Comparison of ENCODE assay signal across 16 cellular contexts in the genomic region with DNA sequence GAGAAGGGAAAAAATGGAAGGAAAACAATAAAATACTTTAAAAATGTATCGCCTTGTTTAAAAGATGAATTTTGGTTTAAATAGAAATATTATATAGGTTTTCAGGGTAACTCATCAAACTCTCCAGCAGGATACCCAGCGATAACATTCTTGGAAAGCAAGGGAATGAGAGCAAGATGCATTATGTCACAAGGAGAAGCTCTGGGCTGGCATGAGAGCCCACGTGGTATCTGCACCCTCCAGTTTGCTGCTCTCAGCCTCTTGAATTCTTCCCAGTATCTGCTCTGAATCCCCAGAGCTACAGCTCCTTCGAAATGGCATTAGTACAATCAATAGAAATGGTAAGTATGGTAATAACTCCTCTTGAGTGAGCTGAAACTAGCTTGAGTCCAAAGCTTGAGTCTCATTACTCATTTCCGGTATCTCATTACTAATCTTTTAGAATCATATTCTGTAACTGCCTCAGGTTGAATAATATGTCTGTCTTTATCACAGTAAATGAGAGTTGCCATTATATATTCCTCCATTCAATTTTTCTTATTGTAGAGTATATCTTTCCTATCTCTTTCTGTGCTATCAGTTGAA. TPM values are rescaled to one million over a fixed set of nuclear protein-coding genes. Genes with fewer than 3 reads are reported as not detected.
DNase-seq lines count a peak whose midpoint lies in the region; ATAC-seq, FAIRE-seq and TF ChIP-seq lines count a peak whose summit lies in the region.
"Had no signal": no experiment of that assay in that cellular context is flagged by ENCODE, and none has a peak within 500 bp of the region (broad histone marks: within the 10 kb centered on the region; RNA-seq: fewer than 3 reads in every experiment).

No MANE protein-coding gene starts in this region.

- no peak overlapping the region for H3K4me2 ChIP-seq in astrocyte (ENCODE audit: low read length)

- TF ChIP-seq POLR2A in heart left ventricle (IDR thresholded peaks at IDR 0.05), result no peak
- no peak for TF ChIP-seq POLR2A in gastrocnemius medialis (IDR thresholded peaks at IDR 0.05)

- H3K4me1 ChIP-seq in heart left ventricle, result peaks cover 0 to 43% (median 9%) of the 10 kb centered on the region in 12 donors
- peaks cover 29% of the 10 kb centered on the region for H3K4me1 ChIP-seq in astrocyte (ENCODE audit: insufficient read depth, low read length)
- H3K4me1 ChIP-seq in gastrocnemius medialis, result peaks cover 0 to 28% of the 10 kb centered on the region in 2 donors

- ATAC-seq in heart left ventricle (no peak), left ventricle myocardium superior (no peak), gastrocnemius medialis (no peak), HG03571 (IDR thresholded peaks at IDR 0.05; ENCODE audit: unreplicated experiment) (no peak)

- no peak overlapping the region for H2AFZ ChIP-seq in astrocyte (ENCODE audit: low read depth, low read length)

- H3K4me3 Mint-ChIP-seq in astrocyte (ENCODE audit: unreplicated experiment), result no peak overlapping the region
- H3K4me3 Mint-ChIP-seq: activated naive CD4-positive, alpha-beta T cell treated with anti-CD3 and anti-CD28 coated beads for 36 hours; CD4-positive, alpha-beta memory T cell had no signal

- TF ChIP-seq CTCF in heart left ventricle (IDR thresholded peaks at IDR 0.05) (no peak), astrocyte (IDR thresholded peaks at IDR 0.05; ENCODE audit: insufficient read depth, low read depth, low read length) (no peak), gastrocnemius medialis (IDR thresholded peaks at IDR 0.05 in 4 of 5, conservative IDR thresholded peaks at IDR 0.05 in 1 of 5) (no peak)

- no peaks in the 10 kb centered on the region for H3K36me3 ChIP-seq in heart left ventricle
- H3K36me3 ChIP-seq in astrocyte (ENCODE audit: insufficient read depth, low read length), result no peaks in the 10 kb centered on the region
- no peaks in the 10 kb centered on the region for H3K36me3 ChIP-seq in gastrocnemius medialis
- H3K36me3 ChIP-seq: stomach had no signal

- H3K4me3 ChIP-seq in heart left ventricle (peak overlapping the region in 3 of 12 donors; percentile 17 to 24 (median 19)), astrocyte (ENCODE audit: insufficient read depth, low read depth, low read length) (no peak overlapping the region), gastrocnemius medialis (no peak overlapping the region)
- H3K4me3 ChIP-seq: stomach had no signal

- no peak overlapping the region for H3K27ac Mint-ChIP-seq in astrocyte (ENCODE audit: unreplicated experiment)
- H3K27ac Mint-ChIP-seq: activated naive CD4-positive, alpha-beta T cell treated with anti-CD3 and anti-CD28 coated beads for 36 hours; CD4-positive, alpha-beta memory T cell had no signal

- H3K27me3 Mint-ChIP-seq in astrocyte (ENCODE audit: low read depth, unreplicated experiment), result peaks cover 6% of the 10 kb centered on the region

- peaks cover 17% of the 10 kb centered on the region for H3K4me1 Mint-ChIP-seq in astrocyte (ENCODE audit: low read depth, unreplicated experiment)

- H3K9me3 ChIP-seq in heart left ventricle (no peaks in the 10 kb centered on the region), astrocyte (ENCODE audit: insufficient read depth, low read depth, low read length) (no peaks in the 10 kb centered on the region), gastrocnemius medialis (no peaks in the 10 kb centered on the region)
- H3K9me3 ChIP-seq: stomach had no signal

- H3K27ac ChIP-seq in heart left ventricle (peak overlapping the region in 9 of 12 donors; percentile 9 to 91 (median 64)), astrocyte (ENCODE audit: low read depth, low read length) (no peak overlapping the region), gastrocnemius medialis (peak overlapping the region in 3 of 4 donors; percentile 22 to 57 (median 27))
- H3K27ac ChIP-seq: stomach had no signal

- no peaks in the 10 kb centered on the region for H3K9me3 Mint-ChIP-seq in astrocyte (ENCODE audit: unreplicated experiment)
- H3K9me3 Mint-ChIP-seq: activated naive CD4-positive, alpha-beta T cell treated with anti-CD3 and anti-CD28 coated beads for 36 hours; CD4-positive, alpha-beta memory T cell had no signal

- H4K20me1 ChIP-seq in astrocyte (ENCODE audit: insufficient read depth, low read length), result no peaks in the 10 kb centered on the region

- in situ Hi-C loops in gastrocnemius medialis (cut with MboI; ENCODE audit: low sequenced_read_pairs in 4 of 4), result loop anchor here in 2 of 4 donors (10.0 kb wide), 2 partner anchors 47 to 267 kb away; no protein-coding TSS in a partner anchor

- H3K36me3 Mint-ChIP-seq in astrocyte (ENCODE audit: low read depth, unreplicated experiment), result no peaks in the 10 kb centered on the region

- H3K79me2 ChIP-seq in astrocyte (ENCODE audit: insufficient read depth, low read length), result no peaks in the 10 kb centered on the region

- no peak for FAIRE-seq in astrocyte (lab: Jason Lieb, UNC)

- DNase-seq in heart left ventricle (no peak), left ventricle myocardium superior (no peak), M059J (ENCODE audit: low read depth) (peak; percentile 65), astrocyte (ENCODE audit: low read depth) (peak; percentile 26), gastrocnemius medialis (no peak), T-helper 9 cell (no peak), hepatic stellate cell (ENCODE audit: low spot score) (no peak)
- DNase-seq: activated CD4-positive, alpha-beta T cell treated with anti-CD3 and anti-CD28 coated beads for 48 hours; activated naive CD4-positive, alpha-beta T cell treated with anti-CD3 and anti-CD28 coated beads for 36 hours; activated T-cell treated with anti-CD3 and anti-CD28 coated beads for 4 hours; CD4-positive, alpha-beta memory T cell; cortex of kidney; MV-4-11; SHP77; stomach had no signal

- H3K27me3 ChIP-seq in heart left ventricle, result no peaks in the 10 kb centered on the region
- peaks cover 5% of the 10 kb centered on the region for H3K27me3 ChIP-seq in astrocyte (ENCODE audit: insufficient read depth, low read length)
- no peaks in the 10 kb centered on the region for H3K27me3 ChIP-seq in gastrocnemius medialis

- no peak overlapping the region for H3K9ac ChIP-seq in astrocyte (ENCODE audit: low read length)

- 52 to 59% (median 56%) methylated on average over 5 of the region's 5 CpGs for WGBS in heart left ventricle, 4 donors

- intact Hi-C loops in heart left ventricle (cut with DNase I), result loop anchor here in 3 of 10 donors (5.0 to 10.0 kb wide), 3 partner anchors 49 to 267 kb away; no protein-coding TSS in a partner anchor
- intact Hi-C loops in left ventricle myocardium superior (cut with micrococcal nuclease), result loop anchor here (10.0 kb wide), 1 partner anchor 257 kb away; no protein-coding TSS in a partner anchor
- intact Hi-C loops in gastrocnemius medialis (cut with DNase I; ENCODE audit: low total_unique reads), result no loop called here

RNA-seq across cellular contexts. Expression of gene TMEM242, which starts 4.9 kb away (rescaled TPM):
- total RNA-seq in heart left ventricle (10 to 100 TPM in 7 of 9 donors, 1 to 10 TPM in 2; 5.9 to 18.3 (median 13.2) TPM), left ventricle myocardium superior (19.4 TPM), astrocyte (9.0 and 9.7 TPM in 2 replicates), gastrocnemius medialis (1 to 10 TPM; 3.9 to 7.7 (median 6.3) TPM)
- polyA plus RNA-seq in heart left ventricle, result 10 to 100 TPM; 11.3 to 16.5 TPM
- 10.7 and 11.8 TPM in 2 replicates for total RNA-seq in M059J (2014; rRNA removed; shearing (Covaris generic))

RNA-seq across cellular contexts. Expression of gene ZDHHC14, which starts 52.8 kb away (rescaled TPM):
- total RNA-seq in heart left ventricle (10 to 100 TPM in 8 of 9 donors, 1 to 10 TPM in 1; 9.5 to 25.8 (median 19.8) TPM), left ventricle myocardium superior (10.0 TPM), astrocyte (6.8 and 7.2 TPM in 2 replicates), gastrocnemius medialis (1 to 10 TPM; 3.7 to 7.7 (median 5.9) TPM)
- 1 to 10 TPM; 7.0 to 7.4 TPM for polyA plus RNA-seq in heart left ventricle
- 7.6 and 12.1 TPM in 2 replicates for total RNA-seq in M059J (2014; rRNA removed; shearing (Covaris generic))

Comparison
In these comparisons a context has a peak if more than half of its experiments do, and no peak if none do; other contexts are left out.
1. DNase-seq: peak in M059J (single experiment) and astrocyte (single experiment); none in heart left ventricle (0 of 5), left ventricle myocardium superior (single experiment), gastrocnemius medialis (0 of 2), T-helper 9 cell (single experiment) and hepatic stellate cell (single experiment).